Comparison of ENCODE assay signal across 8 cellular contexts in genomic region chr10:112137381-112137987, GRCh38. TPM values are rescaled to one million over a fixed set of nuclear protein-coding genes. Genes with fewer than 3 reads are reported as not detected.
DNase-seq lines count a peak whose midpoint lies in the region; ATAC-seq and TF ChIP-seq lines count a peak whose summit lies in the region.

No MANE protein-coding gene starts in this region.

- ATAC-seq in SK-N-SH treated with all-trans-retinoic acid at 6 μM for 48 hours = peak; percentile 91
- peak; percentile 12 to 74 for ATAC-seq in left cardiac atrium
- ATAC-seq in HG02973 (IDR thresholded peaks at IDR 0.05; ENCODE audit: unreplicated experiment) = no peak

- peak; percentile 29 for DNase-seq in CMK (ENCODE audit: low read depth)
- DNase-seq in GM20000 (ENCODE audit: low spot score) = peak; percentile 74
- DNase-seq in KG1 (lab: John Stamatoyannopoulos, UW) = peak; percentile 4
- peak; percentile 14 for DNase-seq in activated naive CD8-positive, alpha-beta T cell treated with anti-CD3 and anti-CD28 coated beads, Interleukin-2, amount 50 U/mL, for 16 hours (ENCODE audit: low read depth, low spot score)
- peak; percentile 63 for DNase-seq in left cardiac atrium
- peak; percentile 59 for DNase-seq in putamen (ENCODE audit: low spot score)

- peak; percentile 87 for TF ChIP-seq CTCF in GM20000 (IDR thresholded peaks at IDR 0.05; ENCODE audit: extremely low read depth, missing control alignments)

- intact Hi-C loops in left cardiac atrium (cut with DNase I) = loop anchor here (10.0 kb wide), 3 partner anchors 383 to 1063 kb away; partner anchors contain the start of gene ADRA2A (in 1 of the 2)

TF ChIP-seq in SK-N-SH treated with all-trans-retinoic acid at 6 μM for 48 hours, 23 proteins besides CTCF, POLR2A, EP300 and RAD21:
- TF ChIP-seq ISL1 (CRISPR knock-in tag; IDR thresholded peaks at IDR 0.05) = no peak
- TF ChIP-seq BACH2 (CRISPR knock-in tag; IDR thresholded peaks at IDR 0.05; ENCODE audit: borderline replicate concordance) = no peak
- no peak for TF ChIP-seq SNAI2 (CRISPR knock-in tag; IDR thresholded peaks at IDR 0.05)
TF ChIP-seq in SK-N-SH treated with all-trans-retinoic acid at 6 μM for 48 hours: peak in this region for 0.

RNA-seq across cellular contexts. Expression of gene GPAM, which starts 46.1 kb away (rescaled TPM):
- 100 to 1,000 TPM; 137 to 343 TPM for total RNA-seq in left cardiac atrium

Comparison
In these comparisons a context has a peak if more than half of its experiments do, and no peak if none do; other contexts are left out.
1. DNase-seq: peak in every context shown above with its lines; median percentile 74 in GM20000; 63 in left cardiac atrium; 59 in putamen; 29 in CMK; 14 in activated naive CD8-positive, alpha-beta T cell treated with anti-CD3 and anti-CD28 coated beads, Interleukin-2, amount 50 U/mL, for 16 hours; 4 in KG1.